In the genomic region with DNA sequence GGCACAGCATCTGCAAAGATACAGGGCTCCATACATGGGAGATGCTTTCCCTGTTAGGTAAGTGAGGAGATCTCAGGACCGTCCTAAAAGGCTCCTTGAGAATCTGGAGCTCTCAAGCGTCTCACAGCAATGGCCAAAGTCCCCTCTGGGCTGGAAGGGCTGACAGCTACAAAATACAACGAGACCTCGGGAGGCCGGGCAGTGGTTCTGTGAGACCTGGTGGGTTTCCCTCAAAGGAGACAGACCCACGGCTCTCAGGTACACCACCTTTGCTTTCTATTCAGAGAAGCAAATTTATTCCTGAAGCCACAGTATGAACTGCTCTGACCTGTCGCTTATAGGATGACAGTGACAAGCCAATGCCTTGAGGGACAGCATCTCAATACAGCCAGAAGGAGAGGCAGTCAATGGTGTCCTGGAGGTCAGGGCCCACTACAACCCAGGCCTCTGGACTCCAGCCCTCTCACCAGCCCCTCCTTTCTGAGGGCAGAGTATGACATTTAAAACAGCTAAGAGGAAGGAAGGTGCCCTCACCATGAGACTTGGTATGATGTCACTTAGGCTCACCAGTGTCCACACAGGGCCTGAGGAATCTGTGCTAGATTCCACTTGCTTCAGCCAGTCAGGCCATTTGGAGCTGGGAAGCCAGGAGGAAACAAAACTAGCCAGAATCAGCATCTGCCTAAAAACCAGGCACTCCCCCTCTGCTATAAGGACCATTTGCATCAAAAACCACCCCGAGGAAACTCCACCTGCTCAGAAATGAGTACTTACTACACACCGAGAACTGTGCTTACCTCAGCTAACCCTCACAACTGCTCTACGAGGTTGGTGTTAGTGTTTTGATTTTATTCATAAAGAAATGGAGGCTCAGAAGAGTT, we compare ENCODE assay signal across 13 cellular contexts.
DNase-seq lines count a peak whose midpoint lies in the region; ATAC-seq and TF ChIP-seq lines count a peak whose summit lies in the region.
"Had no signal": no experiment of that assay in that cellular context is flagged by ENCODE, and none has a peak within 500 bp of the region (broad histone marks: within the 10 kb centered on the region; RNA-seq: fewer than 3 reads in every experiment).

No MANE protein-coding gene starts in this region.

- H3K9me3 Mint-ChIP-seq in activated T-cell treated with anti-CD3 and anti-CD28 coated beads, Interleukin-2, amount 50 U/mL, for 24 hours, result no peaks in the 10 kb centered on the region
- H3K9me3 Mint-ChIP-seq in stimulated activated effector memory CD8-positive, alpha-beta T cell treated with anti-CD3 and anti-CD28 coated beads, Interleukin-12 subunit alpha, Interleukin-12 subunit beta, amount 100 ng/mL, for 72 hours, result no peaks in the 10 kb centered on the region
- no peaks in the 10 kb centered on the region for H3K9me3 Mint-ChIP-seq in nephron progenitor cell

- no peaks in the 10 kb centered on the region for H3K9me2 ChIP-seq in GM23248 (ENCODE audit: insufficient read depth)

- H3K27me3 Mint-ChIP-seq in activated T-cell treated with anti-CD3 and anti-CD28 coated beads, Interleukin-2, amount 50 U/mL, for 24 hours, result peaks cover 5% of the 10 kb centered on the region
- H3K27me3 Mint-ChIP-seq in nephron progenitor cell (ENCODE audit: low read depth, poor library complexity), result peaks cover 33% of the 10 kb centered on the region

- no peak overlapping the region for H3K9ac ChIP-seq in GM23248

- no peaks in the 10 kb centered on the region for H3F3A ChIP-seq in GM23248 (ENCODE audit: insufficient read depth)

- peaks cover 13% of the 10 kb centered on the region for H3K4me1 Mint-ChIP-seq in activated T-cell treated with anti-CD3 and anti-CD28 coated beads, Interleukin-2, amount 50 U/mL, for 24 hours (ENCODE audit: low read depth)
- peaks cover 19% of the 10 kb centered on the region for H3K4me1 Mint-ChIP-seq in stimulated activated effector memory CD8-positive, alpha-beta T cell treated with anti-CD3 and anti-CD28 coated beads, Interleukin-12 subunit alpha, Interleukin-12 subunit beta, amount 100 ng/mL, for 72 hours
- H3K4me1 Mint-ChIP-seq in nephron progenitor cell, result peaks cover 6% of the 10 kb centered on the region

- no peak for DNase-seq in activated T-cell treated with anti-CD3 and anti-CD28 coated beads, Interleukin-2, amount 50 U/mL, for 24 hours
- DNase-seq in activated T-cell treated with anti-CD3 and anti-CD28 coated beads, Interleukin-2, amount 50 U/mL, for 1 hour, result no peak
- no peak for DNase-seq in stimulated activated effector memory CD8-positive, alpha-beta T cell treated with anti-CD3 and anti-CD28 coated beads, Interleukin-12 subunit alpha, Interleukin-12 subunit beta, amount 100 ng/mL, for 72 hours (ENCODE audit: low spot score in 2 of 2)
- DNase-seq in GM23248, result no peak
- no peak for DNase-seq in nephron progenitor cell
- DNase-seq in NCI-H82 treated with DMSO at 0.1 percent for 48 hours (lab: John Stamatoyannopoulos, UW; ENCODE audit: unreplicated experiment), result no peak
- DNase-seq: activated naive CD4-positive, alpha-beta T cell treated with Interleukin-2 at 50 U/mL for 16 hours; NCI-H1105; NCI-H226 had no signal

- H4K20me1 ChIP-seq in GM23248 (ENCODE audit: insufficient read depth), result no peaks in the 10 kb centered on the region

- no peak for TF ChIP-seq CTCF in nephron progenitor cell (IDR thresholded peaks at IDR 0.05)

- peak overlapping the region; percentile 26 for H3K27ac Mint-ChIP-seq in activated T-cell treated with anti-CD3 and anti-CD28 coated beads, Interleukin-2, amount 50 U/mL, for 24 hours
- H3K27ac Mint-ChIP-seq in stimulated activated effector memory CD8-positive, alpha-beta T cell treated with anti-CD3 and anti-CD28 coated beads, Interleukin-12 subunit alpha, Interleukin-12 subunit beta, amount 100 ng/mL, for 72 hours, result no peak overlapping the region
- no peak overlapping the region for H3K27ac Mint-ChIP-seq in nephron progenitor cell
- H3K27ac Mint-ChIP-seq: progenitor cell of endocrine pancreas had no signal

- no peak overlapping the region for H3K27ac ChIP-seq in GM23248
- H3K27ac ChIP-seq: cardiac muscle cell had no signal

- H2AFZ ChIP-seq in GM23248, result no peak overlapping the region

- H3K4me3 ChIP-seq in GM23248, result no peak overlapping the region
- H3K4me3 ChIP-seq: cardiac muscle cell had no signal

- in situ Hi-C loops in GM23248 (cut with MboI), result no loop called here

- no peak overlapping the region for H3K4me3 Mint-ChIP-seq in activated T-cell treated with anti-CD3 and anti-CD28 coated beads, Interleukin-2, amount 50 U/mL, for 24 hours
- no peak overlapping the region for H3K4me3 Mint-ChIP-seq in stimulated activated effector memory CD8-positive, alpha-beta T cell treated with anti-CD3 and anti-CD28 coated beads, Interleukin-12 subunit alpha, Interleukin-12 subunit beta, amount 100 ng/mL, for 72 hours
- H3K4me3 Mint-ChIP-seq in nephron progenitor cell, result no peak overlapping the region

- peak; percentile 55 for ATAC-seq in GM21360 (IDR thresholded peaks at IDR 0.05; ENCODE audit: unreplicated experiment)
- ATAC-seq in HG02981 (IDR thresholded peaks at IDR 0.05; ENCODE audit: unreplicated experiment), result peak; percentile 80
- ATAC-seq in stimulated activated effector memory CD8-positive, alpha-beta T cell treated with anti-CD3 and anti-CD28 coated beads, Interleukin-12 subunit alpha, Interleukin-12 subunit beta, amount 100 ng/mL, for 72 hours, result peak; percentile 73

- no peaks in the 10 kb centered on the region for H3K36me3 Mint-ChIP-seq in activated T-cell treated with anti-CD3 and anti-CD28 coated beads, Interleukin-2, amount 50 U/mL, for 24 hours (ENCODE audit: low read depth)
- no peaks in the 10 kb centered on the region for H3K36me3 Mint-ChIP-seq in stimulated activated effector memory CD8-positive, alpha-beta T cell treated with anti-CD3 and anti-CD28 coated beads, Interleukin-12 subunit alpha, Interleukin-12 subunit beta, amount 100 ng/mL, for 72 hours
- no peaks in the 10 kb centered on the region for H3K36me3 Mint-ChIP-seq in nephron progenitor cell (ENCODE audit: low read depth)

- WGBS in GM23248 (ENCODE audit: low coverage in 1 of 2, low lambda C conversion rate in 2 of 2, missing lambda C conversion rate in 2 of 2), 2 experiments, result 46 to 53% methylated on average over 10 of the region's 10 CpGs

- H3K4me2 ChIP-seq in GM23248 (ENCODE audit: unreplicated experiment), result no peak overlapping the region

- H3K79me2 ChIP-seq in GM23248 (ENCODE audit: insufficient read depth), result no peaks in the 10 kb centered on the region

- H3K9me3 ChIP-seq in GM23248 (ENCODE audit: low read depth), result no peaks in the 10 kb centered on the region

- H3K4me1 ChIP-seq in GM23248 (ENCODE audit: insufficient read depth), result no peaks in the 10 kb centered on the region

- H3K27me3 ChIP-seq in GM23248 (replicated peaks; ENCODE audit: insufficient read depth), result no peaks in the 10 kb centered on the region
- H3K27me3 ChIP-seq: cardiac muscle cell had no signal

- H3K36me3 ChIP-seq in GM23248 (ENCODE audit: low read depth), result no peaks in the 10 kb centered on the region
- H3K36me3 ChIP-seq: cardiac muscle cell had no signal
